In genomic region chr6:33758807-33759206, GRCh38 we compare ENCODE assay signal across 2 cellular contexts.
TF ChIP-seq lines count a peak whose summit lies in the region.

No MANE protein-coding gene starts in this region.

TF ChIP-seq in HEK293, 187 proteins besides CTCF, POLR2A, EP300 and RAD21 (continues in another document):
- TF ChIP-seq INSM2 (tag by site-specific recombination; IDR thresholded peaks at IDR 0.05) = peak; percentile 69; the same call in 1 of the 2 replicates
- TF ChIP-seq SP7 (tag by site-specific recombination; IDR thresholded peaks at IDR 0.05) = peak; percentile 74
- TF ChIP-seq ZNF514 (tag by site-specific recombination; IDR thresholded peaks at IDR 0.05) = no peak
- no peak for TF ChIP-seq ZNF777 (tag by site-specific recombination; IDR thresholded peaks at IDR 0.05; ENCODE audit: borderline replicate concordance)
- no peak for TF ChIP-seq ZNF350 (tag by site-specific recombination; IDR thresholded peaks at IDR 0.05)
- no peak for TF ChIP-seq PRDM2 (tag by site-specific recombination; IDR thresholded peaks at IDR 0.05; ENCODE audit: borderline replicate concordance)
- TF ChIP-seq PRDM4 (tag by site-specific recombination; IDR thresholded peaks at IDR 0.05) = no peak; the same call in 1 of the 2 replicates
- TF ChIP-seq ZNF302 (tag by site-specific recombination; IDR thresholded peaks at IDR 0.05; ENCODE audit: low read depth) = no peak
- TF ChIP-seq PRDM1 (tag by site-specific recombination; IDR thresholded peaks at IDR 0.05) = no peak
- TF ChIP-seq ZFP41 (tag by site-specific recombination; IDR thresholded peaks at IDR 0.05; ENCODE audit: borderline replicate concordance) = no peak
- no peak for TF ChIP-seq ZNF266 (tag by site-specific recombination; IDR thresholded peaks at IDR 0.05; ENCODE audit: low read depth)
- TF ChIP-seq ZNF473 (tag by site-specific recombination; IDR thresholded peaks at IDR 0.05) = no peak
- no peak for TF ChIP-seq ZNF677 (tag by site-specific recombination; IDR thresholded peaks at IDR 0.05)
- no peak for TF ChIP-seq ZNF488 (tag by site-specific recombination; IDR thresholded peaks at IDR 0.05)
- no peak for TF ChIP-seq ZNF10 (tag by site-specific recombination; IDR thresholded peaks at IDR 0.05)
- no peak for TF ChIP-seq ZNF837 (tag by site-specific recombination; IDR thresholded peaks at IDR 0.05)

TF ChIP-seq in HepG2, 621 proteins besides CTCF, POLR2A, EP300 and RAD21:
- TF ChIP-seq MAFK (conservative IDR thresholded peaks at IDR 0.05 in 1 of 2, IDR thresholded peaks at IDR 0.05 in 1 of 2; ENCODE audit: low read length in 2 of 2) = peak in 1 of 2 experiments; percentile 28; a peak in 3 of 4 replicates
- no peak for TF ChIP-seq RBM22 (optimal IDR thresholded peaks at IDR 0.05; ENCODE audit: low read length)
- TF ChIP-seq ZNF609 (CRISPR knock-in tag; IDR thresholded peaks at IDR 0.05; ENCODE audit: borderline replicate concordance) = no peak
- peak; percentile 76 for TF ChIP-seq FOXA3 (CRISPR knock-in tag; IDR thresholded peaks at IDR 0.05)
- no peak for TF ChIP-seq ZNF616 (CRISPR knock-in tag; IDR thresholded peaks at IDR 0.05; ENCODE audit: low read depth)
- peak; percentile 14; the same call in 1 of the 2 replicates for TF ChIP-seq MAFF (IDR thresholded peaks at IDR 0.05; ENCODE audit: low read depth, low read length)
- no peak for TF ChIP-seq ISL2 (CRISPR knock-in tag; IDR thresholded peaks at IDR 0.05)
- TF ChIP-seq FOXA1 (IDR thresholded peaks at IDR 0.05) = no peak
- peak; percentile 38; the same call in 1 of the 2 replicates for TF ChIP-seq FOXA1 (CRISPR knock-in tag; IDR thresholded peaks at IDR 0.05)
- TF ChIP-seq RFXANK (CRISPR knock-in tag; IDR thresholded peaks at IDR 0.05) = no peak
- no peak for TF ChIP-seq AGO2 (optimal IDR thresholded peaks at IDR 0.05; ENCODE audit: low read depth, low read length)
- TF ChIP-seq ZNF318 (CRISPR knock-in tag; IDR thresholded peaks at IDR 0.05) = no peak
- TF ChIP-seq DMAP1 (CRISPR knock-in tag; IDR thresholded peaks at IDR 0.05) = no peak
- no peak for TF ChIP-seq CENPT (CRISPR knock-in tag; IDR thresholded peaks at IDR 0.05; ENCODE audit: low read depth)
- no peak for TF ChIP-seq CSRNP1 (CRISPR knock-in tag; IDR thresholded peaks at IDR 0.05)
- TF ChIP-seq CHCHD3 (CRISPR knock-in tag; IDR thresholded peaks at IDR 0.05) = no peak
